ENCODE assay signal across 26 cellular contexts in the genomic region with DNA sequence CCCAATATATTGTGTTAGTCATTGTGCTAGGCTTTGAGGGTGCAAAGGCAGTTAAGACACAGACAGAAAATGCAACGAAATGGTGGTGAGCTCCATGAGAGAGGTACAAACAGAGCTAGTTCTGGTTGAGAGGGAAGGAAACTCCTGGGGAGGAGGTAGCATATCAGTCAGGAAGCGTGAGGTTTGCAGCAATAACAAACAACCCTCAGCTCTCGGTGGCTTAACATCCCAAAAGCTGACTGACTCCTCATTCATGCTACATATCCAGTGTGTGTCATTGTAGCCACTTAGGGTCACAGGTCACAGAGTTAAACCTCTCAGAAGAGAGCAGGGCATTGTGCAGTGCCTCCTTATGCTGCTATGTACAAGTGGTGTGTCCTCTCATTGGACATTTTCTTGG. TPM values are rescaled to one million over a fixed set of nuclear protein-coding genes. Genes with fewer than 3 reads are reported as not detected.
"Had no signal": no experiment of that assay in that cellular context is flagged by ENCODE, and none has a peak within 500 bp of the region (broad histone marks: within the 10 kb centered on the region; RNA-seq: fewer than 3 reads in every experiment).

No MANE protein-coding gene starts in this region.

- H3K27me3 ChIP-seq: Peyer's patch had no signal

- H3K9me3 Mint-ChIP-seq: activated naive CD8-positive, alpha-beta T cell treated with anti-CD3 and anti-CD28 coated beads for 36 hours; activated T-cell treated with anti-CD3 and anti-CD28 coated beads, Interleukin-2, amount 50 U/mL, for 24 hours; activated T-helper 1 cell treated with anti-CD3 and anti-CD28 coated beads, Interleukin-12 subunit alpha, Interleukin-12 subunit beta, Interleukin-2, Interleukin-4 antibody, amounts not matched to agents 30 ng/mL and 10 ng/mL and 1 ng/mL, durations not matched to agents 14 hours and 24 hours and 36 hours; WTC11 had no signal

- DNase-seq: activated CD4-positive, alpha-beta T cell treated with anti-CD3 and anti-CD28 coated beads for 48 hours; activated CD4-positive, alpha-beta T cell treated with anti-CD3 and anti-CD28 coated beads, Interleukin-2, amount 50 U/mL, for 48 hours; activated CD4-positive, CD25-positive, alpha-beta regulatory T cell treated with anti-CD3 and anti-CD28 coated beads, Interleukin-2, amount 50 U/mL, for 72 hours; activated CD8-positive, alpha-beta memory T cell treated with anti-CD3 and anti-CD28 coated beads, Interleukin-2, amount 10 ng/mL, durations not matched to agents 7 days and 5 days; activated effector memory CD4-positive, alpha-beta T cell treated with anti-CD3 and anti-CD28 coated beads, Interleukin-2, amount 50 U/mL, for 16 hours; activated naive CD4-positive, alpha-beta T cell treated with Interleukin-2 at 50 U/mL for 16 hours; activated naive CD8-positive, alpha-beta T cell treated with anti-CD3 and anti-CD28 coated beads for 36 hours; activated T-cell treated with anti-CD3 and anti-CD28 coated beads, Interleukin-2, amount 50 U/mL, for 24 hours; cerebellar nuclear complex; KG1; NCI-H1092; NCI-H1436; NCI-H1694 treated with DMSO at 0.1 percent for 48 hours; NCI-H2081; NCI-H510A treated with DMSO at 0.1 percent for 48 hours; NK-92 treated with Interleukin-12 subunit alpha and Interleukin-12 subunit beta, amount 100 ng/mL, for 24 hours; Peyer's patch; SHP77; T-helper 17 cell; T-helper 9 cell had no signal

- H3K36me3 ChIP-seq: brain microvascular endothelial cell, Peyer's patch had no signal

- H3K4me3 ChIP-seq: Peyer's patch had no signal

- H3K36me3 Mint-ChIP-seq: activated CD8-positive, alpha-beta memory T cell treated with anti-CD3 and anti-CD28 coated beads, Interleukin-2, amount 10 ng/mL, durations not matched to agents 7 days and 5 days; activated naive CD8-positive, alpha-beta T cell treated with anti-CD3 and anti-CD28 coated beads for 36 hours; WTC11 had no signal

- H3K4me3 Mint-ChIP-seq: activated CD8-positive, alpha-beta memory T cell treated with anti-CD3 and anti-CD28 coated beads, Interleukin-2, amount 10 ng/mL, durations not matched to agents 7 days and 5 days; activated naive CD8-positive, alpha-beta T cell treated with anti-CD3 and anti-CD28 coated beads for 36 hours; activated T-cell treated with anti-CD3 and anti-CD28 coated beads, Interleukin-2, amount 50 U/mL, for 24 hours; activated T-helper 1 cell treated with anti-CD3 and anti-CD28 coated beads, Interleukin-12 subunit alpha, Interleukin-12 subunit beta, Interleukin-2, Interleukin-4 antibody, amounts not matched to agents 30 ng/mL and 10 ng/mL and 1 ng/mL, durations not matched to agents 14 hours and 24 hours and 36 hours had no signal

- H3K9me3 ChIP-seq: Peyer's patch had no signal

- H3K27ac ChIP-seq: brain microvascular endothelial cell, Peyer's patch, RWPE1 had no signal

- ATAC-seq: activated CD8-positive, alpha-beta memory T cell treated with anti-CD3 and anti-CD28 coated beads, Interleukin-2, amount 10 ng/mL, durations not matched to agents 7 days and 5 days; T-helper 17 cell; WTC11 had no signal

- H3K27ac Mint-ChIP-seq: activated CD8-positive, alpha-beta memory T cell treated with anti-CD3 and anti-CD28 coated beads, Interleukin-2, amount 10 ng/mL, durations not matched to agents 7 days and 5 days; activated naive CD8-positive, alpha-beta T cell treated with anti-CD3 and anti-CD28 coated beads for 36 hours; activated T-cell treated with anti-CD3 and anti-CD28 coated beads, Interleukin-2, amount 50 U/mL, for 24 hours; activated T-helper 1 cell treated with anti-CD3 and anti-CD28 coated beads, Interleukin-12 subunit alpha, Interleukin-12 subunit beta, Interleukin-2, Interleukin-4 antibody, amounts not matched to agents 30 ng/mL and 10 ng/mL and 1 ng/mL, durations not matched to agents 14 hours and 24 hours and 36 hours; T-helper 17 cell; WTC11 had no signal

RNA-seq across cellular contexts. Expression of a gene that starts 1.7 kb away (rescaled TPM):
- total RNA-seq: activated CD8-positive, alpha-beta memory T cell treated with anti-CD3 and anti-CD28 coated beads, Interleukin-2, amount 10 ng/mL, durations not matched to agents 7 days and 5 days; activated T-helper 1 cell treated with anti-CD3 and anti-CD28 coated beads, Interleukin-12 subunit alpha, Interleukin-12 subunit beta, Interleukin-2, Interleukin-4 antibody, amounts not matched to agents 30 ng/mL and 10 ng/mL and 1 ng/mL, durations not matched to agents 14 hours and 24 hours and 36 hours; LHCN-M2; SK-MEL-5 had no signal
